8 cellular contexts compared by ENCODE assay signal in the genomic region with DNA sequence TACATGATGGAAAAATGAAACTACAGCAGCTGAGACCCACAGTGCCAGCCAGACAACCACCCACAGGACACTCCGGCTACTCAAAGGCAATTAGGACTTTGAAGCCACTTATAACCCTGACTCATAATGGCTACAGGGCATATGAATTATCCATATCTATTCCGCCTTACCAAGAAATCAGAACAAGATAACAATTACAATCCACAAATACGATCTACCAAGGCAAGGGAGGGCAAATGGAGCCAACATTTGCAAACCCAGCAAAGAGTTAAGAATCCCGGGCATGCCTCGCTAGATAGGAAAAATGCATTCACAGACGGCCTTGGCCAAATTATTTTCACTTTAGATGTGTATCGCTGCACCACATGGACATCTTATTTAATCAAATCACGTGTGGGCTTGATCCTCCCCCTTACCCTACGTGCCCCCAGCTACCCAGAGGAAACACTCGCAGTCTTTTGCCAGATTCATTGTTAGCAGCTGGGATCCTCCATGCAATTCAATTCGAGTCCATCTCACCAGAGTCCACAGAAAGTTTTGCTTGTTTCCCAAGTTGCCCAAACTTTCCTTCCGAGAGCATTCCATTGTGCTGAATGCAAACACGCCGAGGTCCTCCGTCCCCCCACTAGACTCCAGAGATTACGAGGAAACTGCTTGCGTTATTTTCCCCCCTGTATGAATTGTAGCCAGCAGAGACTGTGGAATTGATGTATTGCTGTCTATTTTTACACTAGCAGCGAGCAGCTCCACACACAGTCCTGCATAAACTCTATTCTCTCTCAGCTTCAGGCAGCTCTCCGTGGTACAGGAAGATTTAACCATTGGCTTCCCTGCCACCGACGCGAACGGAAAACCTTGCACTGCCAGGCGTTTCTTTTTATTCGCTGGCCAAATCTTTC. TPM values are rescaled to one million over a fixed set of nuclear protein-coding genes. Genes with fewer than 3 reads are reported as not detected.
DNase-seq lines count a peak whose midpoint lies in the region; ATAC-seq and TF ChIP-seq lines count a peak whose summit lies in the region.

No MANE protein-coding gene starts in this region.

- peak overlapping the region; percentile 2 to 61 (median 45) for H3K4me3 ChIP-seq in Peyer's patch
- H3K4me3 ChIP-seq in neuronal stem cell (ENCODE audit: low read length in 2 of 2) = peak overlapping the region; percentile 19 to 45

- H3K4ac ChIP-seq in neuronal stem cell (ENCODE audit: low read length) = no peak overlapping the region

- TF ChIP-seq POLR2A in Peyer's patch (IDR thresholded peaks at IDR 0.05) = peak in 1 of 2 donors; percentile 11

- TF ChIP-seq CTCF in Peyer's patch (IDR thresholded peaks at IDR 0.05) (no peak), foreskin keratinocyte (conservative IDR thresholded peaks at IDR 0.05) (no peak)

- H3K27me3 ChIP-seq in Peyer's patch = no peaks in the 10 kb centered on the region
- peaks cover 36% of the 10 kb centered on the region for H3K27me3 ChIP-seq in foreskin keratinocyte
- H3K27me3 ChIP-seq in neuronal stem cell (ENCODE audit: control insufficient read depth in 3 of 3, insufficient read depth in 3 of 3, low read depth in 1 of 3, low read length in 3 of 3) = no peaks in the 10 kb centered on the region

- no peaks in the 10 kb centered on the region for H3K79me1 ChIP-seq in neuronal stem cell (ENCODE audit: low read depth, low read length)

- no peak overlapping the region for H3K9ac ChIP-seq in neuronal stem cell (ENCODE audit: low read depth, low read length, poor library complexity)

- H2AFZ ChIP-seq in neuronal stem cell (ENCODE audit: low read length) = peak overlapping the region; percentile 89

- no peak overlapping the region for H2BK120ac ChIP-seq in neuronal stem cell (ENCODE audit: low read depth, low read length)

- H3K27ac Mint-ChIP-seq in immature natural killer cell = no peak overlapping the region
- no peak overlapping the region for H3K27ac Mint-ChIP-seq in T-helper 17 cell

- H3K4me1 Mint-ChIP-seq in immature natural killer cell (peaks cover 1 to 8% of the 10 kb centered on the region in 2 donors), T-helper 17 cell (peaks cover 8% of the 10 kb centered on the region)

- no peak overlapping the region for H3K14ac ChIP-seq in neuronal stem cell (ENCODE audit: low read length)

- no peaks in the 10 kb centered on the region for H3K9me3 ChIP-seq in Peyer's patch
- no peaks in the 10 kb centered on the region for H3K9me3 ChIP-seq in neuronal stem cell (replicated peaks in 1 of 2; ENCODE audit: control insufficient read depth in 2 of 2, insufficient read depth in 1 of 2, low read depth in 1 of 2, low read length in 2 of 2)
- H3K9me3 ChIP-seq in T-helper 17 cell (ENCODE audit: control insufficient read depth, low read length, poor library complexity, severe bottlenecking) = no peaks in the 10 kb centered on the region

- peaks cover 3 to 16% (median 5%) of the 10 kb centered on the region in 6 donors for H3K9me3 Mint-ChIP-seq in immature natural killer cell

- no peak overlapping the region for H4K8ac ChIP-seq in neuronal stem cell (ENCODE audit: low read depth, low read length)

- H2BK5ac ChIP-seq in neuronal stem cell (ENCODE audit: low read length) = no peak overlapping the region

- H3K18ac ChIP-seq in neuronal stem cell (ENCODE audit: low read length) = no peak overlapping the region

- H3K4me2 ChIP-seq in neuronal stem cell (ENCODE audit: insufficient read depth, low read length, poor library complexity, severe bottlenecking) = peak overlapping the region; percentile 46

- peaks cover 0 to 2% (median 2%) of the 10 kb centered on the region in 3 donors for H3K27me3 Mint-ChIP-seq in immature natural killer cell (ENCODE audit: low read depth in 3 of 3)
- H3K27me3 Mint-ChIP-seq in T-helper 17 cell = peaks cover 8% of the 10 kb centered on the region

- ATAC-seq in foreskin keratinocyte (peak; percentile 59), GM21717 (IDR thresholded peaks at IDR 0.05; ENCODE audit: unreplicated experiment) (no peak), T-helper 17 cell (no peak)

- H3K27ac ChIP-seq in Peyer's patch (peak overlapping the region; percentile 3 to 78 (median 67)), foreskin keratinocyte (no peak overlapping the region), neuronal stem cell (replicated peaks; ENCODE audit: low read length) (no peak overlapping the region)

- no CpG with 5 or more reads among the region's 25 CpGs for WGBS in neuronal stem cell (ENCODE audit: extremely low coverage in 2 of 2, insufficient read length in 2 of 2, insufficient replicate concordance in 1 of 2), 2 donors

- DNase-seq in C1 segment of cervical spinal cord (lab: John Stamatoyannopoulos, UW) (peak in 8 of 14 donors; percentile 11 to 52 (median 42)), Peyer's patch (peak in 2 of 3 donors; percentile 51 to 64), foreskin keratinocyte (peak in 1 of 2 donors; percentile 28), neuronal stem cell (ENCODE audit: low spot score) (no peak), immature natural killer cell (no peak), T-helper 17 cell (no peak), NCI-H1436 (lab: John Stamatoyannopoulos, UW) (no peak)

- peaks cover 0 to 5% (median 0%) of the 10 kb centered on the region in 3 donors for H3K36me3 Mint-ChIP-seq in immature natural killer cell
- H3K36me3 Mint-ChIP-seq in T-helper 17 cell (ENCODE audit: low read depth) = no peaks in the 10 kb centered on the region

- H4K91ac ChIP-seq in neuronal stem cell (ENCODE audit: low read depth, low read length, poor library complexity) = no peak overlapping the region

- no peak overlapping the region for H2BK12ac ChIP-seq in neuronal stem cell (ENCODE audit: low read length)

- no peak overlapping the region for H2BK15ac ChIP-seq in neuronal stem cell (ENCODE audit: low read length)

- H3K36me3 ChIP-seq in Peyer's patch (no peaks in the 10 kb centered on the region), neuronal stem cell (replicated peaks in 1 of 2; ENCODE audit: control insufficient read depth in 2 of 2, insufficient read depth in 2 of 2, low read length in 2 of 2) (no peaks in the 10 kb centered on the region)

- H3K4me1 ChIP-seq in Peyer's patch (peaks cover 0 to 4% (median 0%) of the 10 kb centered on the region in 4 donors), foreskin keratinocyte (no peaks in the 10 kb centered on the region), neuronal stem cell (ENCODE audit: control insufficient read depth in 2 of 2, insufficient read depth in 1 of 2, low read depth in 1 of 2, low read length in 2 of 2) (peaks cover 6 to 13% of the 10 kb centered on the region in 2 donors)

- no peak overlapping the region for H3K23ac ChIP-seq in neuronal stem cell (ENCODE audit: low read depth, low read length, poor library complexity)

- H3K4me3 Mint-ChIP-seq in immature natural killer cell (no peak overlapping the region), T-helper 17 cell (no peak overlapping the region)

- no peak overlapping the region for H2AK5ac ChIP-seq in neuronal stem cell (ENCODE audit: low read depth, low read length)

RNA-seq across cellular contexts. Expression of a gene that starts 1.2 kb away (rescaled TPM):
- total RNA-seq in Peyer's patch = 100 to 1,000 TPM in 1 of 4 donors, 10 to 100 TPM in 3; 53.6 to 106 (median 66.0) TPM
- total RNA-seq in foreskin keratinocyte = not detected in 2 replicates
- not detected in 2 replicates for polyA plus RNA-seq in foreskin keratinocyte
- polyA plus RNA-seq in neuronal stem cell (2013, experiment 1 of 2) = 2.1 TPM
- 2.0 TPM for polyA plus RNA-seq in neuronal stem cell (2013, experiment 2 of 2)
- polyA plus RNA-seq in immature natural killer cell = not detected
- total RNA-seq in T-helper 17 cell = not detected

Comparison
In these comparisons a context has a peak if more than half of its experiments do, and no peak if none do; other contexts are left out.
1. DNase-seq: peak in C1 segment of cervical spinal cord (8 of 14) and Peyer's patch (2 of 3); none in neuronal stem cell (single experiment), immature natural killer cell (0 of 3), T-helper 17 cell (0 of 3) and NCI-H1436 (single experiment).
2. H3K27ac ChIP-seq: peak in Peyer's patch (4 of 4); none in foreskin keratinocyte (single experiment) and neuronal stem cell (single experiment).
3. RNA of a gene that starts 1.2 kb away (total RNA-seq): 53.6 to 106 TPM in Peyer's patch; not detected in foreskin keratinocyte and not detected in T-helper 17 cell; every median in the first group is over 10 times any median in the second.